Comparison of ENCODE assay signal across 9 cellular contexts in genomic region chr12:55142896-55143870, GRCh38. TPM values are rescaled to one million over a fixed set of nuclear protein-coding genes. Genes with fewer than 3 reads are reported as not detected.
DNase-seq lines count a peak whose midpoint lies in the region; ATAC-seq and FAIRE-seq lines count a peak whose summit lies in the region.
"Had no signal": no experiment of that assay in that cellular context is flagged by ENCODE, and none has a peak within 500 bp of the region (broad histone marks: within the 10 kb centered on the region; RNA-seq: fewer than 3 reads in every experiment).

No MANE protein-coding gene starts in this region.

- no peak overlapping the region for H3K27ac ChIP-seq in small intestine (ENCODE audit: low read depth in 1 of 2, low read length in 1 of 2)

- no peak overlapping the region for H3K4me3 ChIP-seq in small intestine (ENCODE audit: low read depth in 1 of 2, low read length in 2 of 2)

- FAIRE-seq in small intestine (lab: Jason Lieb, UNC) = no peak

- 12 to 17% (median 15%) methylated on average over 3 of the region's 3 CpGs for WGBS in small intestine, 3 donors

- ATAC-seq in HG03378 (IDR thresholded peaks at IDR 0.05; ENCODE audit: unreplicated experiment) (peak; percentile 59), GM18502 (IDR thresholded peaks at IDR 0.05; ENCODE audit: poor library complexity, unreplicated experiment) (no peak), HG03565 (IDR thresholded peaks at IDR 0.05; ENCODE audit: unreplicated experiment) (no peak)

- no peaks in the 10 kb centered on the region for H3K4me1 ChIP-seq in small intestine (ENCODE audit: control insufficient read depth in 2 of 2, insufficient read depth in 1 of 2, low read depth in 1 of 2, low read length in 1 of 2)

- H3K27me3 ChIP-seq in small intestine (ENCODE audit: control insufficient read depth in 2 of 2, insufficient read depth in 2 of 2, low read length in 2 of 2) = no peaks in the 10 kb centered on the region

- H3K36me3 ChIP-seq in small intestine (ENCODE audit: control insufficient read depth in 2 of 2, insufficient read depth in 2 of 2, low read length in 2 of 2) = no peaks in the 10 kb centered on the region

- DNase-seq in DMS153 treated with DMSO at 0.1 percent for 48 hours (lab: John Stamatoyannopoulos, UW; ENCODE audit: unreplicated experiment) (peak; percentile 31), NCI-H748 (lab: John Stamatoyannopoulos, UW; ENCODE audit: unreplicated experiment) (peak; percentile 83), glomerular endothelial cell (ENCODE audit: extremely low read depth, low read depth, low spot score) (peak; percentile 25), small intestine (peak; percentile 43)
- DNase-seq in activated T-cell treated with anti-CD3 and anti-CD28 coated beads, Interleukin-2, amount 50 U/mL, for 48 hours = peak; percentile 31 to 39

- H3K9me3 ChIP-seq in small intestine (ENCODE audit: control insufficient read depth, low read depth) = no peaks in the 10 kb centered on the region

RNA-seq across cellular contexts. Expression of gene OR9K2, which starts 17.0 kb away (rescaled TPM):
- not detected in 2 replicates for total RNA-seq in glomerular endothelial cell
- not detected for polyA plus RNA-seq in small intestine
- total RNA-seq: temporal lobe had no signal

Comparison
In these comparisons a context has a peak if more than half of its experiments do, and no peak if none do; other contexts are left out.
1. DNase-seq: peak in every context shown above with its lines; median percentile 83 in NCI-H748; 43 in small intestine; 35 in activated T-cell treated with anti-CD3 and anti-CD28 coated beads, Interleukin-2, amount 50 U/mL, for 48 hours; 31 in DMS153 treated with DMSO at 0.1 percent for 48 hours; 25 in glomerular endothelial cell.